27 cellular contexts compared by ENCODE assay signal in the genomic region with DNA sequence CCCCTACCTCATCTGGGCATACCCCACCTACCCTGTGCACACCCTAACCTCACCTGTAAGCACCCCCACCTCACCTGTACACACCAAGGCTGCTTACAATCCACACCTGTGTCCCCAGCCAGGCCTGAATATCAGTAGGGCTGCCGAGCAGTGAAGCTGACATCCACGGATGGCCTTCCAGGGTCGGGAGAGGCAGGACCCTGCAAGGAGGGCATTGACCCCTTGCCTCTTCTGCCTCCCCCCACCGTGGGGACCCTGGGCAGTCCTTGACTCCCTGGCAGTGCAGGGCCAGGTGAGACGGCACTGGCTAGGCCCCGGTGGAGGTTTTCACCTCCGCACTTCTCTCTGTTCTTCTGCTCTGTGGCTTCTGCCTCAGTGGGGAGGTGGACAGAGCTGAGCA. TPM values are rescaled to one million over a fixed set of nuclear protein-coding genes. Genes with fewer than 3 reads are reported as not detected.
"Had no signal": no experiment of that assay in that cellular context is flagged by ENCODE, and none has a peak within 500 bp of the region (broad histone marks: within the 10 kb centered on the region; RNA-seq: fewer than 3 reads in every experiment).

No MANE protein-coding gene starts in this region.

- DNase-seq: activated CD4-positive, alpha-beta memory T cell treated with anti-CD3 and anti-CD28 coated beads, Interleukin-2, amount 10 ng/mL, durations not matched to agents 7 days and 5 days; activated CD4-positive, alpha-beta T cell treated with anti-CD3 and anti-CD28 coated beads for 36 hours; activated CD4-positive, alpha-beta T cell treated with anti-CD3 and anti-CD28 coated beads, Interleukin-2, amount 50 U/mL, for 1 hour; activated gamma-delta T cell; activated naive CD4-positive, alpha-beta T cell treated with anti-CD3 and anti-CD28 coated beads, Interleukin-2, amount 10 ng/mL, durations not matched to agents 7 days and 5 days; activated T-cell treated with anti-CD3 and anti-CD28 coated beads for 4 hours; activated T-cell treated with anti-CD3 and anti-CD28 coated beads, Interleukin-2, amount 50 U/mL, for 48 hours; central memory CD4-positive, alpha-beta T cell; KG1; NCI-H1092; NCI-H1417; NCI-H1930; NCI-H2171; NCI-H2227 treated with DMSO at 0.1 percent for 48 hours; NCI-H526 treated with DMSO at 0.1 percent for 48 hours; NCI-H82; OCI-M1; SIG-M5; T-cell; T-helper 2 cell; T1000 had no signal

- H3K4me1 Mint-ChIP-seq: activated CD4-positive, alpha-beta memory T cell treated with anti-CD3 and anti-CD28 coated beads, Interleukin-2, amount 10 ng/mL, durations not matched to agents 7 days and 5 days; activated CD4-positive, alpha-beta T cell treated with anti-CD3 and anti-CD28 coated beads for 36 hours; activated naive CD4-positive, alpha-beta T cell treated with anti-CD3 and anti-CD28 coated beads, Interleukin-2, amount 10 ng/mL, durations not matched to agents 7 days and 5 days; activated T-helper 17 cell treated with anti-CD3 and anti-CD28 coated beads, Interleukin-2, amount 50 U/mL, for 72 hours; T-cell had no signal

- H3K4me1 ChIP-seq: breast epithelium had no signal

- H3K36me3 ChIP-seq: breast epithelium had no signal

- H3K4me3 ChIP-seq: breast epithelium had no signal

- ATAC-seq: activated CD4-positive, alpha-beta T cell treated with anti-CD3 and anti-CD28 coated beads for 36 hours; activated T-helper 17 cell treated with anti-CD3 and anti-CD28 coated beads, Interleukin-2, amount 50 U/mL, for 72 hours; T-cell had no signal

- H3K4me3 Mint-ChIP-seq: activated CD4-positive, alpha-beta memory T cell treated with anti-CD3 and anti-CD28 coated beads, Interleukin-2, amount 10 ng/mL, durations not matched to agents 7 days and 5 days; activated CD4-positive, alpha-beta T cell treated with anti-CD3 and anti-CD28 coated beads for 36 hours; activated naive CD4-positive, alpha-beta T cell treated with anti-CD3 and anti-CD28 coated beads, Interleukin-2, amount 10 ng/mL, durations not matched to agents 7 days and 5 days; activated T-helper 17 cell treated with anti-CD3 and anti-CD28 coated beads, Interleukin-2, amount 50 U/mL, for 72 hours; T-cell had no signal

- FAIRE-seq: RCC 7860, TTC549 had no signal

- H3K27ac ChIP-seq: breast epithelium had no signal

- H3K27ac Mint-ChIP-seq: activated CD4-positive, alpha-beta memory T cell treated with anti-CD3 and anti-CD28 coated beads, Interleukin-2, amount 10 ng/mL, durations not matched to agents 7 days and 5 days; activated CD4-positive, alpha-beta T cell treated with anti-CD3 and anti-CD28 coated beads for 36 hours; activated naive CD4-positive, alpha-beta T cell treated with anti-CD3 and anti-CD28 coated beads, Interleukin-2, amount 10 ng/mL, durations not matched to agents 7 days and 5 days; activated T-helper 17 cell treated with anti-CD3 and anti-CD28 coated beads, Interleukin-2, amount 50 U/mL, for 72 hours; T-cell had no signal

RNA-seq across cellular contexts. Expression of gene ELFN1, which starts 37.6 kb away (rescaled TPM):
- total RNA-seq: LHCN-M2, M059J had no signal
